ENCODE assay signal across 1 cellular context in the genomic region with DNA sequence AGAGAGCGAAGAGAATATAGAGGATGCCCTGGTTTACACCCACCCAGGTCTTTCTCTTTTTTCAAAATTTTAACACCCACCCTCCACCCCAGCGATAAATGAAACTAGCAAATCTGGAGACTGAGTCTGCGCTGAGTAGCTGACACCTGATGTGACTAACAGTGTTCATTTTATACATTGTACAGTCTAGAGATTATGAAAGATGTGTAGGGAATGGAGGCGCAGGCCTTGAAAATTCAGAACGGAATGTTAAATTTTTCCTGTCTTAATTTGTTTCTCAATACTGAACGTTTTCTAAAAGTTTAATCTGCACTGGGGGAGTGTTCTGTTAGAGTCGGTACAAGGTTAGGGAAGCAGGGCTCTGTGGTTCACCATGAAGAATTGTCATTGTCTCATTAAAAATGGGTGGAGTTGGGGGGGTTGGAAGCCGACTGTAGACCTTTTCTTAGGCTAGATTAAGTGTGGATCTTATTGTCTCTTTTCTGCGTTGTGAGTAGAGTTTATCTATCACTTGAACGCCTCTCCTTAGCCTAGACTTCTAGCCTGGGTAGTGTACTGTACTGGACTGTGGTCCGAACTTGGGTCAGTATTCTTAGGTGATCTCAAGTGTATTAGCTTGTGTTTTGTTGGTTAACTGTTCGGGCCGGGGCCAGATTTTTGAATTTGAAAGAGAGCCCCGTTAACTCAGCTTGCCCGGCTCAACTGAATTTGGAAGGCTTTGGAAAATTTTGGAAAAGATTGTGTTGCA.
TF ChIP-seq lines count a peak whose summit lies in the region.

No MANE protein-coding gene starts in this region.

TF ChIP-seq in GM23338, 12 proteins besides CTCF, POLR2A, EP300 and RAD21 (continued from another document):
- TF ChIP-seq, protein P1, sequence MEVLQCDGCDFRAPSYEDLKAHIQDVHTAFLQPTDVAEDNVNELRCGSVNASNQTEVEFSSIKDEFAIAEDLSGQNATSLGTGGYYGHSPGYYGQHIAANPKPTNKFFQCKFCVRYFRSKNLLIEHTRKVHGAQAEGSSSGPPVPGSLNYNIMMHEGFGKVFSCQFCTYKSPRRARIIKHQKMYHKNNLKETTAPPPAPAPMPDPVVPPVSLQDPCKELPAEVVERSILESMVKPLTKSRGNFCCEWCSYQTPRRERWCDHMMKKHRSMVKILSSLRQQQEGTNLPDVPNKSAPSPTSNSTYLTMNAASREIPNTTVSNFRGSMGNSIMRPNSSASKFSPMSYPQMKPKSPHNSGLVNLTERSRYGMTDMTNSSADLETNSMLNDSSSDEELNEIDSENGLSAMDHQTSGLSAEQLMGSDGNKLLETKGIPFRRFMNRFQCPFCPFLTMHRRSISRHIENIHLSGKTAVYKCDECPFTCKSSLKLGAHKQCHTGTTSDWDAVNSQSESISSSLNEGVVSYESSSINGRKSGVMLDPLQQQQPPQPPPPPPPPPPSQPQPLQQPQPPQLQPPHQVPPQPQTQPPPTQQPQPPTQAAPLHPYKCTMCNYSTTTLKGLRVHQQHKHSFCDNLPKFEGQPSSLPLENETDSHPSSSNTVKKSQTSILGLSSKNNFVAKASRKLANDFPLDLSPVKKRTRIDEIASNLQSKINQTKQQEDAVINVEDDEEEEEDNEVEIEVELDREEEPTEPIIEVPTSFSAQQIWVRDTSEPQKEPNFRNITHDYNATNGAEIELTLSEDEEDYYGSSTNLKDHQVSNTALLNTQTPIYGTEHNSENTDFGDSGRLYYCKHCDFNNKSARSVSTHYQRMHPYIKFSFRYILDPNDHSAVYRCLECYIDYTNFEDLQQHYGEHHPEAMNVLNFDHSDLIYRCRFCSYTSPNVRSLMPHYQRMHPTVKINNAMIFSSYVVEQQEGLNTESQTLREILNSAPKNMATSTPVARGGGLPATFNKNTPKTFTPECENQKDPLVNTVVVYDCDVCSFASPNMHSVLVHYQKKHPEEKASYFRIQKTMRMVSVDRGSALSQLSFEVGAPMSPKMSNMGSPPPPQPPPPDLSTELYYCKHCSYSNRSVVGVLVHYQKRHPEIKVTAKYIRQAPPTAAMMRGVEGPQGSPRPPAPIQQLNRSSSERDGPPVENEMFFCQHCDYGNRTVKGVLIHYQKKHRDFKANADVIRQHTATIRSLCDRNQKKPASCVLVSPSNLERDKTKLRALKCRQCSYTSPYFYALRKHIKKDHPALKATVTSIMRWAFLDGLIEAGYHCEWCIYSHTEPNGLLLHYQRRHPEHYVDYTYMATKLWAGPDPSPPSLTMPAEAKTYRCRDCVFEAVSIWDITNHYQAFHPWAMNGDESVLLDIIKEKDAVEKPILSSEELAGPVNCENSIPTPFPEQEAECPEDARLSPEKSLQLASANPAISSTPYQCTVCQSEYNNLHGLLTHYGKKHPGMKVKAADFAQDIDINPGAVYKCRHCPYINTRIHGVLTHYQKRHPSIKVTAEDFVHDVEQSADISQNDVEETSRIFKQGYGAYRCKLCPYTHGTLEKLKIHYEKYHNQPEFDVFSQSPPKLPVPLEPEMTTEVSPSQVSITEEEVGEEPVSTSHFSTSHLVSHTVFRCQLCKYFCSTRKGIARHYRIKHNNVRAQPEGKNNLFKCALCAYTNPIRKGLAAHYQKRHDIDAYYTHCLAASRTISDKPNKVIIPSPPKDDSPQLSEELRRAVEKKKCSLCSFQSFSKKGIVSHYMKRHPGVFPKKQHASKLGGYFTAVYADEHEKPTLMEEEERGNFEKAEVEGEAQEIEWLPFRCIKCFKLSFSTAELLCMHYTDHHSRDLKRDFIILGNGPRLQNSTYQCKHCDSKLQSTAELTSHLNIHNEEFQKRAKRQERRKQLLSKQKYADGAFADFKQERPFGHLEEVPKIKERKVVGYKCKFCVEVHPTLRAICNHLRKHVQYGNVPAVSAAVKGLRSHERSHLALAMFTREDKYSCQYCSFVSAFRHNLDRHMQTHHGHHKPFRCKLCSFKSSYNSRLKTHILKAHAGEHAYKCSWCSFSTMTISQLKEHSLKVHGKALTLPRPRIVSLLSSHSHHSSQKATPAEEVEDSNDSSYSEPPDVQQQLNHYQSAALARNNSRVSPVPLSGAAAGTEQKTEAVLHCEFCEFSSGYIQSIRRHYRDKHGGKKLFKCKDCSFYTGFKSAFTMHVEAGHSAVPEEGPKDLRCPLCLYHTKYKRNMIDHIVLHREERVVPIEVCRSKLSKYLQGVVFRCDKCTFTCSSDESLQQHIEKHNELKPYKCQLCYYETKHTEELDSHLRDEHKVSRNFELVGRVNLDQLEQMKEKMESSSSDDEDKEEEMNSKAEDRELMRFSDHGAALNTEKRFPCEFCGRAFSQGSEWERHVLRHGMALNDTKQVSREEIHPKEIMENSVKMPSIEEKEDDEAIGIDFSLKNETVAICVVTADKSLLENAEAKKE (CRISPR knock-in tag; IDR thresholded peaks at IDR 0.05) = no peak
- no peak for TF ChIP-seq NANOG (IDR thresholded peaks at IDR 0.05; ENCODE audit: borderline replicate concordance)
- TF ChIP-seq ZNF114 (CRISPR knock-in tag; IDR thresholded peaks at IDR 0.05) = no peak
- TF ChIP-seq, protein P2, sequence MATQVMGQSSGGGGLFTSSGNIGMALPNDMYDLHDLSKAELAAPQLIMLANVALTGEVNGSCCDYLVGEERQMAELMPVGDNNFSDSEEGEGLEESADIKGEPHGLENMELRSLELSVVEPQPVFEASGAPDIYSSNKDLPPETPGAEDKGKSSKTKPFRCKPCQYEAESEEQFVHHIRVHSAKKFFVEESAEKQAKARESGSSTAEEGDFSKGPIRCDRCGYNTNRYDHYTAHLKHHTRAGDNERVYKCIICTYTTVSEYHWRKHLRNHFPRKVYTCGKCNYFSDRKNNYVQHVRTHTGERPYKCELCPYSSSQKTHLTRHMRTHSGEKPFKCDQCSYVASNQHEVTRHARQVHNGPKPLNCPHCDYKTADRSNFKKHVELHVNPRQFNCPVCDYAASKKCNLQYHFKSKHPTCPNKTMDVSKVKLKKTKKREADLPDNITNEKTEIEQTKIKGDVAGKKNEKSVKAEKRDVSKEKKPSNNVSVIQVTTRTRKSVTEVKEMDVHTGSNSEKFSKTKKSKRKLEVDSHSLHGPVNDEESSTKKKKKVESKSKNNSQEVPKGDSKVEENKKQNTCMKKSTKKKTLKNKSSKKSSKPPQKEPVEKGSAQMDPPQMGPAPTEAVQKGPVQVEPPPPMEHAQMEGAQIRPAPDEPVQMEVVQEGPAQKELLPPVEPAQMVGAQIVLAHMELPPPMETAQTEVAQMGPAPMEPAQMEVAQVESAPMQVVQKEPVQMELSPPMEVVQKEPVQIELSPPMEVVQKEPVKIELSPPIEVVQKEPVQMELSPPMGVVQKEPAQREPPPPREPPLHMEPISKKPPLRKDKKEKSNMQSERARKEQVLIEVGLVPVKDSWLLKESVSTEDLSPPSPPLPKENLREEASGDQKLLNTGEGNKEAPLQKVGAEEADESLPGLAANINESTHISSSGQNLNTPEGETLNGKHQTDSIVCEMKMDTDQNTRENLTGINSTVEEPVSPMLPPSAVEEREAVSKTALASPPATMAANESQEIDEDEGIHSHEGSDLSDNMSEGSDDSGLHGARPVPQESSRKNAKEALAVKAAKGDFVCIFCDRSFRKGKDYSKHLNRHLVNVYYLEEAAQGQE (IDR thresholded peaks at IDR 0.05; ENCODE audit: unreplicated experiment) = no peak
